ENCODE assay signal across 8 cellular contexts in the genomic region with DNA sequence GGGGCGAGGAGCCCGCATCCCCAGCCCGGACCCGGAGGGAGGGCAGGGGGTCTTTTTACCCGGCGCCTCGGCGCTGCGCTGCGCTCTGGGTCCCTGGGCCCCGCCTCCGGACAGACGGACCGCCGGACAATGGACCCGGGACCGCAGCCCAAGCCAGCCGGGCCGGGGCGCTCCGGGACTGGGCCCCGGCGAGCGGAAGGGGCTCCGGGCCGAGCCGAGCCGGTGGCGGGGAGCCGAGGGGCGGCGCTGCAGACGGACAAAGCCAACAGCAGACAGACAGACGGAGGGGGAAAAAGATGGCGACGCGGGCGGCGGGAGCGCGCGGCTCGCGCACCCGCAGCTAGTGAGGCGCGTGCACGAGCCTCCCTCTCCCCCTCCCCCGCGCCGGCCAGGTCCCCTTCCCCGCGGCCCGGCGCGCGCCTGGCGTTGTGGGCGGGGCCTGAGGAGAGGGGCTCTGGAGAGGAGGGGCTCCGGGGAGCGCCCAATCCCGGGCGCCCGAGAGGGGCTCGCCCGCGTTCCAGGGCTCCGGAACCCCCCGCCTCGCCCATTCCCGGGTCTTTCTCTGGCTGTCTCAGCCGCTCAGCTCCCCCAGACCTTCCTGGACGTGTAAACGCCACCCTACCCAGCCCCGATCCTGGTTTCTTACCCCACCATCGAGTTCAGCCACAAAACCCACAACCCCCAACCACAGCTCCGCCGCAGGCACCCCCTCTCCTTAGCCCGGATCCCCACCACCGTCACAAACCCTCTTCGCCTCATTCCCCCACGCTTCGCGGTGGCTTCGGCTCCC. TPM values are rescaled to one million over a fixed set of nuclear protein-coding genes. Genes with fewer than 3 reads are reported as not detected.
DNase-seq lines count a peak whose midpoint lies in the region; ATAC-seq and TF ChIP-seq lines count a peak whose summit lies in the region.

A gene with protein sequence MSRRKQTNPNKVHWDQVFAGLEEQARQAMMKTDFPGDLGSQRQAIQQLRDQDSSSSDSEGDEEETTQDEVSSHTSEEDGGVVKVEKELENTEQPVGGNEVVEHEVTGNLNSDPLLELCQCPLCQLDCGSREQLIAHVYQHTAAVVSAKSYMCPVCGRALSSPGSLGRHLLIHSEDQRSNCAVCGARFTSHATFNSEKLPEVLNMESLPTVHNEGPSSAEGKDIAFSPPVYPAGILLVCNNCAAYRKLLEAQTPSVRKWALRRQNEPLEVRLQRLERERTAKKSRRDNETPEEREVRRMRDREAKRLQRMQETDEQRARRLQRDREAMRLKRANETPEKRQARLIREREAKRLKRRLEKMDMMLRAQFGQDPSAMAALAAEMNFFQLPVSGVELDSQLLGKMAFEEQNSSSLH (minus strand): TSS at position 334 of the 790 bp plus-strand sequence. CDS start 4,236 bp downstream, outside the sequence.

- TF ChIP-seq CTCF in DND-41 (IDR thresholded peaks at IDR 0.05; ENCODE audit: borderline replicate concordance, extremely low read depth, low read length, poor library complexity, severe bottlenecking) (peak; percentile 31), omental fat pad (IDR thresholded peaks at IDR 0.05) (no peak), thyroid gland (IDR thresholded peaks at IDR 0.05) (peak in 2 of 6 experiments; percentile 33 to 40)

- H3K9me3 Mint-ChIP-seq in activated naive CD4-positive, alpha-beta T cell treated with anti-CD3 and anti-CD28 coated beads, Interleukin-2, amount 50 U/mL, for 24 hours, result no peaks in the 10 kb centered on the region

- WGBS in thyroid gland, 2 donors, result 0% methylated on average over 28 to 29 of the region's 85 CpGs

- DNase-seq in DND-41, result peak; percentile 76
- DNase-seq in Kasumi-1 (lab: John Stamatoyannopoulos, UW), result peak; percentile 55 to 64
- peak; percentile 71 for DNase-seq in SK-MEL-5 (ENCODE audit: low read depth, low spot score)
- DNase-seq in glomerular visceral epithelial cell (ENCODE audit: extremely low spot score), result peak; percentile 67
- DNase-seq in omental fat pad (ENCODE audit: low spot score), result peak; percentile 54
- DNase-seq in thyroid gland, result peak; percentile 82 to 86

- peaks cover 28% of the 10 kb centered on the region for H4K20me1 ChIP-seq in DND-41 (ENCODE audit: insufficient read depth, low read length)

- peaks cover 9% of the 10 kb centered on the region for H3K27me3 ChIP-seq in DND-41 (ENCODE audit: insufficient read depth, low read length, poor library complexity)
- H3K27me3 ChIP-seq in thyroid gland, result no peaks in the 10 kb centered on the region

- H3K27ac ChIP-seq in DND-41 (ENCODE audit: low read length), result peak within 1 kb of the TSS; percentile 26; the same call in 1 of the 2 replicates
- peak within 1 kb of the TSS; percentile 89 to 99 (median 95) for H3K27ac ChIP-seq in thyroid gland

- in situ Hi-C loops in SK-MEL-5 (cut with HindIII; ENCODE audit: low pct_unique_long_range_greater_than_20kb, low sequenced_read_pairs), result no loop called here

- H3K4me1 ChIP-seq in DND-41 (ENCODE audit: insufficient read depth, low read length) (peaks cover 51% of the 10 kb centered on the region), thyroid gland (peaks cover 5% of the 10 kb centered on the region in 2 donors)

- H3K36me3 ChIP-seq in DND-41 (ENCODE audit: insufficient read depth, low read length) (peaks cover 8% of the 10 kb centered on the region), thyroid gland (peaks cover 0 to 3% of the 10 kb centered on the region in 2 donors)

- H2AFZ ChIP-seq in DND-41 (ENCODE audit: low read depth, low read length), result peak within 1 kb of the TSS; percentile 86

- TF ChIP-seq POLR2A in thyroid gland (IDR thresholded peaks at IDR 0.05), result peak in 1 of 2 donors; percentile 65

- peaks cover 51% of the 10 kb centered on the region for H3K4me1 Mint-ChIP-seq in activated naive CD4-positive, alpha-beta T cell treated with anti-CD3 and anti-CD28 coated beads, Interleukin-2, amount 50 U/mL, for 24 hours

- peak within 1 kb of the TSS; percentile 83 for H3K4me2 ChIP-seq in DND-41 (ENCODE audit: insufficient read depth, low read length)

- H3K36me3 Mint-ChIP-seq in activated naive CD4-positive, alpha-beta T cell treated with anti-CD3 and anti-CD28 coated beads, Interleukin-2, amount 50 U/mL, for 24 hours, result peaks cover 4% of the 10 kb centered on the region

- H3K4me3 ChIP-seq in DND-41 (ENCODE audit: low read depth in 1 of 2, low read length in 2 of 2), result peak within 1 kb of the TSS; percentile 67 to 86
- peak within 1 kb of the TSS; percentile 81 to 98 (median 85) for H3K4me3 ChIP-seq in thyroid gland (replicated peaks in 1 of 3)

- 0 out of 2 replicates have a peak, but pooled peaks cover 2% of the 10 kb centered on the region for H3K79me2 ChIP-seq in DND-41 (ENCODE audit: insufficient read depth, low read length)

- H3K27ac Mint-ChIP-seq in activated naive CD4-positive, alpha-beta T cell treated with anti-CD3 and anti-CD28 coated beads, Interleukin-2, amount 50 U/mL, for 24 hours, result peak within 1 kb of the TSS; percentile 83

- no peaks in the 10 kb centered on the region for H3K27me3 Mint-ChIP-seq in activated naive CD4-positive, alpha-beta T cell treated with anti-CD3 and anti-CD28 coated beads, Interleukin-2, amount 50 U/mL, for 24 hours

- intact Hi-C loops in thyroid gland (cut with DNase I), result loop anchor here (10.0 kb wide), 2 partner anchors 69 to 81 kb away; no protein-coding TSS in a partner anchor

- H3K4me3 Mint-ChIP-seq in activated naive CD4-positive, alpha-beta T cell treated with anti-CD3 and anti-CD28 coated beads, Interleukin-2, amount 50 U/mL, for 24 hours, result peak within 1 kb of the TSS; percentile 92

- ATAC-seq in DND-41 (ENCODE audit: insufficient read depth, low read depth), result peak; percentile 43
- peak; percentile 42 for ATAC-seq in GM21717 (IDR thresholded peaks at IDR 0.05; ENCODE audit: unreplicated experiment)
- ATAC-seq in omental fat pad (ENCODE audit: low FRiP score), result peak; percentile 92

- H3K9me3 ChIP-seq in DND-41 (ENCODE audit: insufficient read depth, low read length, severe bottlenecking), result no peaks in the 10 kb centered on the region
- no peaks in the 10 kb centered on the region for H3K9me3 ChIP-seq in thyroid gland

- peak within 1 kb of the TSS; percentile 83 for H3K9ac ChIP-seq in DND-41 (ENCODE audit: low read depth, low read length)

RNA-seq across cellular contexts. Expression of the gene that starts here (rescaled TPM):
- 4.7 and 6.8 TPM in 2 replicates for total RNA-seq in SK-MEL-5 (2014; rRNA removed; shearing (Covaris generic))
- 4.3 and 8.2 TPM in 2 replicates for polyA plus RNA-seq in SK-MEL-5 (2015; cell fraction: cytosol; rRNA removed)
- polyA plus RNA-seq in SK-MEL-5 (2015; cell fraction: nucleus; rRNA removed), result 2.1 and 4.1 TPM in 2 replicates
- 10 to 100 TPM in 1 of 4 donors, 1 to 10 TPM in 3; 1.3 to 10.1 (median 4.4) TPM for total RNA-seq in omental fat pad
- 10 to 100 TPM in 3 of 4 donors, 1 to 10 TPM in 1; 7.9 to 17.8 (median 11.6) TPM for total RNA-seq in thyroid gland

Comparison
In these comparisons a context has a peak if more than half of its experiments do, and no peak if none do; other contexts are left out.
1. Peak in every context shown above with its lines: DNase-seq, ATAC-seq, H3K4me3 ChIP-seq and H3K27ac ChIP-seq.
2. ATAC-seq: peak in every context shown above with its lines; median percentile 92 in omental fat pad; 43 in DND-41; 42 in GM21717.